Comparison of ENCODE assay signal across 20 cellular contexts in genomic region chr21:44603109-44603875, GRCh38. TPM values are rescaled to one million over a fixed set of nuclear protein-coding genes. Genes with fewer than 3 reads are reported as not detected.
DNase-seq lines count a peak whose midpoint lies in the region; ATAC-seq and TF ChIP-seq lines count a peak whose summit lies in the region.
"Had no signal": no experiment of that assay in that cellular context is flagged by ENCODE, and none has a peak within 500 bp of the region (broad histone marks: within the 10 kb centered on the region; RNA-seq: fewer than 3 reads in every experiment).

No MANE protein-coding gene starts in this region.

- peak; percentile 39 for DNase-seq in activated effector memory CD4-positive, alpha-beta T cell treated with anti-CD3 and anti-CD28 coated beads, Interleukin-2, amount 50 U/mL, for 16 hours
- no peak for DNase-seq in activated effector memory CD4-positive, alpha-beta T cell treated with Interleukin-2 at 50 U/mL for 16 hours
- DNase-seq in endodermal cell (peak; percentile 46), osteocyte (ENCODE audit: extremely low spot score, unreplicated experiment) (peak; percentile 73), tibial artery (no peak), AG08395 (ENCODE audit: low spot score) (no peak)
- DNase-seq: CD4-positive, alpha-beta memory T cell; DMS153; DMS79; GDM1; H7 had no signal

- H3K36me3 Mint-ChIP-seq in endodermal cell (ENCODE audit: low read depth) (no peaks in the 10 kb centered on the region), osteocyte (ENCODE audit: unreplicated experiment) (no peaks in the 10 kb centered on the region)
- H3K36me3 Mint-ChIP-seq: CD14-positive monocyte; CD4-positive, alpha-beta memory T cell had no signal

- H3K9ac ChIP-seq in endodermal cell (ENCODE audit: extremely low read depth, low read length, poor library complexity, severe bottlenecking): no peak overlapping the region
- H3K9ac ChIP-seq: BLaER1 had no signal

- H3K4me3 Mint-ChIP-seq in endodermal cell (no peak overlapping the region), osteocyte (ENCODE audit: unreplicated experiment) (no peak overlapping the region)
- H3K4me3 Mint-ChIP-seq: CD14-positive monocyte; CD4-positive, alpha-beta memory T cell; GM23338 had no signal

- no peak for ATAC-seq in HG03342 (IDR thresholded peaks at IDR 0.05; ENCODE audit: unreplicated experiment)
- ATAC-seq: A549, GM23338, HCT116 had no signal

- no peaks in the 10 kb centered on the region for H3K4me1 ChIP-seq in endodermal cell (ENCODE audit: control insufficient read depth, insufficient read depth, low read length)
- no peaks in the 10 kb centered on the region for H3K4me1 ChIP-seq in tibial artery
- H3K4me1 ChIP-seq: A549, BLaER1 had no signal

- no peaks in the 10 kb centered on the region for H3K36me3 ChIP-seq in endodermal cell (ENCODE audit: control insufficient read depth, insufficient read depth, low read length)
- H3K36me3 ChIP-seq in tibial artery: no peaks in the 10 kb centered on the region
- H3K36me3 ChIP-seq: BLaER1 had no signal

- H3K27me3 Mint-ChIP-seq in endodermal cell (ENCODE audit: insufficient read depth): no peaks in the 10 kb centered on the region
- peaks cover 35% of the 10 kb centered on the region for H3K27me3 Mint-ChIP-seq in osteocyte (ENCODE audit: unreplicated experiment)

- TF ChIP-seq CTCF in endodermal cell (conservative IDR thresholded peaks at IDR 0.05) (no peak), osteocyte (IDR thresholded peaks at IDR 0.05) (no peak), tibial artery (IDR thresholded peaks at IDR 0.05) (no peak)

- intact Hi-C loops in tibial artery (cut with DNase I; ENCODE audit: low total_unique reads): no loop called here

- H3K4me3 ChIP-seq in endodermal cell (ENCODE audit: low read length) (no peak overlapping the region), tibial artery (no peak overlapping the region)
- H3K4me3 ChIP-seq: A549, BLaER1, GM23338 had no signal

- H3K27me3 ChIP-seq in endodermal cell (ENCODE audit: control insufficient read depth, insufficient read depth, low read length, poor library complexity, severe bottlenecking): no peaks in the 10 kb centered on the region
- peaks cover 0 to 30% of the 10 kb centered on the region in 2 donors for H3K27me3 ChIP-seq in tibial artery
- H3K27me3 ChIP-seq: BLaER1 had no signal

- peaks cover 5% of the 10 kb centered on the region for H3K9me3 Mint-ChIP-seq in endodermal cell
- peaks cover 5% of the 10 kb centered on the region for H3K9me3 Mint-ChIP-seq in osteocyte (ENCODE audit: unreplicated experiment)

- H3K27ac Mint-ChIP-seq in endodermal cell (no peak overlapping the region), osteocyte (ENCODE audit: unreplicated experiment) (no peak overlapping the region)
- H3K27ac Mint-ChIP-seq: CD14-positive monocyte, GM23338 had no signal

- H3K4me1 Mint-ChIP-seq in endodermal cell (peaks cover 4% of the 10 kb centered on the region), osteocyte (ENCODE audit: unreplicated experiment) (no peaks in the 10 kb centered on the region)
- H3K4me1 Mint-ChIP-seq: CD14-positive monocyte had no signal

- no peak overlapping the region for H3K27ac ChIP-seq in endodermal cell (ENCODE audit: low read depth, low read length)
- H3K27ac ChIP-seq in tibial artery: no peak overlapping the region
- H3K27ac ChIP-seq: 22Rv1, A549, BLaER1 had no signal

- H3K9me3 ChIP-seq in endodermal cell (ENCODE audit: control insufficient read depth, low read length): peaks cover 13% of the 10 kb centered on the region
- peaks cover 0 to 5% (median 0%) of the 10 kb centered on the region in 3 donors for H3K9me3 ChIP-seq in tibial artery
- H3K9me3 ChIP-seq: A549 had no signal

- 68 to 70% methylated on average over 11 to 17 of the region's 17 CpGs for WGBS in endodermal cell (ENCODE audit: insufficient coverage in 1 of 2, insufficient read length in 1 of 2), 2 experiments

RNA-seq across cellular contexts. Expression of gene KRTAP10-7, which starts 2.9 kb away (rescaled TPM):
- not detected for total RNA-seq in endodermal cell
- polyA plus RNA-seq in endodermal cell (2013, experiment 1 of 2): not detected
- not detected for polyA plus RNA-seq in endodermal cell (2013, experiment 2 of 2)
- total RNA-seq in osteocyte: not detected in 2 replicates
- total RNA-seq: CD4-positive, alpha-beta memory T cell; Daoy; GM23338; H7; HepG2 had no signal
- polyA plus RNA-seq: A549; CD14-positive monocyte; CD4-positive, alpha-beta memory T cell; GM23338; HepG2 had no signal

RNA-seq across cellular contexts. Expression of gene KRTAP10-8, which starts 8.6 kb away (rescaled TPM):
- total RNA-seq in endodermal cell (not detected), osteocyte (not detected in 2 replicates)
- not detected for polyA plus RNA-seq in endodermal cell (2013, experiment 1 of 2)
- not detected for polyA plus RNA-seq in endodermal cell (2013, experiment 2 of 2)
- total RNA-seq: CD4-positive, alpha-beta memory T cell; Daoy; GM23338; H7; HepG2 had no signal
- polyA plus RNA-seq: A549; CD14-positive monocyte; CD4-positive, alpha-beta memory T cell; GM23338; HepG2 had no signal

RNA-seq across cellular contexts. Expression of gene KRTAP10-6, which starts 11.0 kb away (rescaled TPM):
- total RNA-seq in endodermal cell (not detected), osteocyte (not detected in 2 replicates)
- polyA plus RNA-seq in endodermal cell (2013, experiment 1 of 2): 0.18 TPM
- not detected for polyA plus RNA-seq in endodermal cell (2013, experiment 2 of 2)
- total RNA-seq: CD4-positive, alpha-beta memory T cell; Daoy; GM23338; H7; HepG2 had no signal
- polyA plus RNA-seq: A549; CD14-positive monocyte; CD4-positive, alpha-beta memory T cell; GM23338; HepG2 had no signal

RNA-seq across cellular contexts. Expression of gene KRTAP10-5, which starts 22.9 kb away (rescaled TPM):
- not detected for total RNA-seq in endodermal cell
- not detected for polyA plus RNA-seq in endodermal cell (2013, experiment 1 of 2)
- polyA plus RNA-seq in endodermal cell (2013, experiment 2 of 2): not detected
- not detected in 2 replicates for total RNA-seq in osteocyte
- total RNA-seq: CD4-positive, alpha-beta memory T cell; Daoy; GM23338; H7; HepG2 had no signal
- polyA plus RNA-seq: A549; CD14-positive monocyte; CD4-positive, alpha-beta memory T cell; GM23338; HepG2 had no signal

RNA-seq across cellular contexts. Expression of gene KRTAP10-9, which starts 23.6 kb away (rescaled TPM):
- not detected for total RNA-seq in endodermal cell
- not detected for polyA plus RNA-seq in endodermal cell (2013, experiment 1 of 2)
- polyA plus RNA-seq in endodermal cell (2013, experiment 2 of 2): not detected
- not detected in 2 replicates for total RNA-seq in osteocyte
- total RNA-seq: CD4-positive, alpha-beta memory T cell; Daoy; GM23338; H7; HepG2 had no signal
- polyA plus RNA-seq: A549; CD14-positive monocyte; CD4-positive, alpha-beta memory T cell; GM23338; HepG2 had no signal

Comparison
In these comparisons a context has a peak if more than half of its experiments do, and no peak if none do; other contexts are left out.
1. DNase-seq: peak in activated effector memory CD4-positive, alpha-beta T cell treated with anti-CD3 and anti-CD28 coated beads, Interleukin-2, amount 50 U/mL, for 16 hours (single experiment), endodermal cell (single experiment) and osteocyte (single experiment); none in activated effector memory CD4-positive, alpha-beta T cell treated with Interleukin-2 at 50 U/mL for 16 hours (single experiment), tibial artery (0 of 2) and AG08395 (single experiment).